Comparison of ENCODE assay signal across 17 cellular contexts in the genomic region with DNA sequence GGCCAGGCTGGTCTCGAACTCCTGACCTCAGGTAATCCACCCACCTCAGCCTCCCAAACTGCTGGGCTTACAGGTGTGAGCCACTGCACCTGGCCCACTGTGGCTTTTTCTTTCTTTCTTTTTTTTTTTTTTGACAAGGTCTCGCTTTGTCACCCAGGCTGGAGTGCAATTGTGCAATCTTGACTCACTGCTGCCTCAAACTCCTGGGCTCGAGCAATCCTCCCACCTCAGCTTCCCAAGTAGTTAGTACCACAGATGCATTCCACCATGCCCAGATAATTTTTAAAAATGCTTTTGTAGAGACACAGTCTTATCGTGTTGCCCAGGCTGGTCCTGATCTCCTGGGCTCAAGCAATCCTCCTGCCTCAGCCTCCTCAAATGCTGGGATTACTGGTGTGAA. TPM values are rescaled to one million over a fixed set of nuclear protein-coding genes. Genes with fewer than 3 reads are reported as not detected.
A peak's percentile ranks its signal among the peaks of the same experiment; 100 is the strongest.
DNase-seq lines count a peak whose midpoint lies in the region; FAIRE-seq and TF ChIP-seq lines count a peak whose summit lies in the region.
"Had no signal": no experiment of that assay in that cellular context is flagged by ENCODE, and none has a peak within 500 bp of the region (broad histone marks: within the 10 kb centered on the region; RNA-seq: fewer than 3 reads in every experiment).

No MANE protein-coding gene starts in this region.

- no peaks in the 10 kb centered on the region for H3K9me2 ChIP-seq in OCI-LY1 (ENCODE audit: low read depth, low read length)

- H2AFZ ChIP-seq in OCI-LY1 (ENCODE audit: low read length): no peak overlapping the region

- H4K20me1 ChIP-seq in OCI-LY1 (ENCODE audit: insufficient read depth, low read length): no peaks in the 10 kb centered on the region

- H3K9me3 ChIP-seq in OCI-LY1 (ENCODE audit: low read length) (0 out of 2 replicates have a peak, but pooled peaks cover 2% of the 10 kb centered on the region), prostate gland (no peaks in the 10 kb centered on the region)
- H3K9me3 ChIP-seq: HAP-1, SJSA1 had no signal

- H3F3A ChIP-seq in OCI-LY1 (ENCODE audit: insufficient read depth, low read length): no peaks in the 10 kb centered on the region

- intact Hi-C loops in prostate gland (cut with DNase I): no loop called here

- no peak overlapping the region for H3K4me2 ChIP-seq in OCI-LY1 (ENCODE audit: low read length)

- peaks cover 7% of the 10 kb centered on the region for H3K9me3 Mint-ChIP-seq in T-helper 1 cell treated with Interleukin-12 subunit alpha and Interleukin-12 subunit beta and Interleukin-4 antibody, amounts not matched to agents 30 μg/mL and 1 μg/mL, for 36 hours
- no peaks in the 10 kb centered on the region for H3K9me3 Mint-ChIP-seq in osteocyte (ENCODE audit: unreplicated experiment)

- H3K9ac ChIP-seq in OCI-LY1 (ENCODE audit: low read length): no peak overlapping the region

- H3K27ac Mint-ChIP-seq in T-helper 1 cell treated with Interleukin-12 subunit alpha and Interleukin-12 subunit beta and Interleukin-4 antibody, amounts not matched to agents 30 μg/mL and 1 μg/mL, for 36 hours: peak overlapping the region; percentile 13
- no peak overlapping the region for H3K27ac Mint-ChIP-seq in osteocyte (ENCODE audit: unreplicated experiment)

- FAIRE-seq in GM19239 (lab: Jason Lieb, UNC): no peak
- FAIRE-seq: D721Med had no signal

- TF ChIP-seq POLR2A in prostate gland (IDR thresholded peaks at IDR 0.05): no peak

- 87% methylated on average over 4 of the region's 4 CpGs for WGBS in prostate gland

- no peak for TF ChIP-seq CTCF in OCI-LY1 (IDR thresholded peaks at IDR 0.05; ENCODE audit: low read length)
- no peak for TF ChIP-seq CTCF in choroid plexus epithelial cell (conservative IDR thresholded peaks at IDR 0.05; ENCODE audit: low read depth, low read length)
- TF ChIP-seq CTCF in osteocyte (IDR thresholded peaks at IDR 0.05): no peak
- no peak for TF ChIP-seq CTCF in prostate gland (IDR thresholded peaks at IDR 0.05)

- H3K4me1 ChIP-seq in OCI-LY1 (ENCODE audit: insufficient read depth, low read length, severe bottlenecking) (peaks cover 69% of the 10 kb centered on the region), prostate gland (replicated peaks) (peaks cover 5% of the 10 kb centered on the region)
- H3K4me1 ChIP-seq: HAP-1, SJSA1 had no signal

- peaks cover 28% of the 10 kb centered on the region for H3K36me3 Mint-ChIP-seq in T-helper 1 cell treated with Interleukin-12 subunit alpha and Interleukin-12 subunit beta and Interleukin-4 antibody, amounts not matched to agents 30 μg/mL and 1 μg/mL, for 36 hours (ENCODE audit: low read depth)
- no peaks in the 10 kb centered on the region for H3K36me3 Mint-ChIP-seq in osteocyte (ENCODE audit: unreplicated experiment)

- peaks cover 38% of the 10 kb centered on the region for H3K4me1 Mint-ChIP-seq in T-helper 1 cell treated with Interleukin-12 subunit alpha and Interleukin-12 subunit beta and Interleukin-4 antibody, amounts not matched to agents 30 μg/mL and 1 μg/mL, for 36 hours (ENCODE audit: low read depth)
- peaks cover 18% of the 10 kb centered on the region for H3K4me1 Mint-ChIP-seq in osteocyte (ENCODE audit: unreplicated experiment)

- DNase-seq in T-helper 1 cell (no peak), choroid plexus epithelial cell (ENCODE audit: low read depth) (peak; percentile 21), osteocyte (ENCODE audit: extremely low spot score, unreplicated experiment) (peak; percentile 44), prostate gland (ENCODE audit: low spot score) (no peak), GM19239 (ENCODE audit: insufficient read length, low spot score) (no peak), NCI-H82 treated with DMSO at 0.1 percent for 48 hours (lab: John Stamatoyannopoulos, UW; ENCODE audit: unreplicated experiment) (no peak)
- DNase-seq: activated T-cell treated with anti-CD3 and anti-CD28 coated beads, Interleukin-2, amount 50 U/mL, for 24 hours; anterior cingulate cortex; cortex of kidney; NK-92 treated with Interleukin-12 subunit alpha and Interleukin-12 subunit beta, amount 100 ng/mL, for 24 hours; nucleus accumbens had no signal

- no peak overlapping the region for H3K4me3 ChIP-seq in OCI-LY1 (ENCODE audit: low read depth, low read length, poor library complexity, severe bottlenecking)
- no peak overlapping the region for H3K4me3 ChIP-seq in choroid plexus epithelial cell (ENCODE audit: low read depth, low read length)
- no peak overlapping the region for H3K4me3 ChIP-seq in prostate gland
- H3K4me3 ChIP-seq: HAP-1, SJSA1, skin epidermis had no signal

- peaks cover 13% of the 10 kb centered on the region; the same call in 1 of the 2 replicates for H3K79me2 ChIP-seq in OCI-LY1 (ENCODE audit: insufficient read depth, low read length)

- no peak overlapping the region for H3K4me3 Mint-ChIP-seq in T-helper 1 cell treated with Interleukin-12 subunit alpha and Interleukin-12 subunit beta and Interleukin-4 antibody, amounts not matched to agents 30 μg/mL and 1 μg/mL, for 36 hours
- no peak overlapping the region for H3K4me3 Mint-ChIP-seq in osteocyte (ENCODE audit: unreplicated experiment)
- H3K4me3 Mint-ChIP-seq: activated T-cell treated with anti-CD3 and anti-CD28 coated beads, Interleukin-2, amount 50 U/mL, for 24 hours had no signal

- no peaks in the 10 kb centered on the region for H3K27me3 Mint-ChIP-seq in T-helper 1 cell treated with Interleukin-12 subunit alpha and Interleukin-12 subunit beta and Interleukin-4 antibody, amounts not matched to agents 30 μg/mL and 1 μg/mL, for 36 hours (ENCODE audit: low read depth)
- H3K27me3 Mint-ChIP-seq in osteocyte (ENCODE audit: unreplicated experiment): no peaks in the 10 kb centered on the region
- H3K27me3 Mint-ChIP-seq: activated T-cell treated with anti-CD3 and anti-CD28 coated beads, Interleukin-2, amount 50 U/mL, for 24 hours had no signal

- H3K27ac ChIP-seq in OCI-LY1 (ENCODE audit: low read depth, low read length, poor library complexity, severe bottlenecking): peak overlapping the region; percentile 49
- H3K27ac ChIP-seq in prostate gland: no peak overlapping the region
- H3K27ac ChIP-seq: SJSA1, skin epidermis had no signal

- H3K36me3 ChIP-seq in OCI-LY1 (ENCODE audit: insufficient read depth, low read length): peaks cover 43% of the 10 kb centered on the region
- H3K36me3 ChIP-seq in prostate gland: no peaks in the 10 kb centered on the region
- H3K36me3 ChIP-seq: HAP-1, SJSA1 had no signal

- no peaks in the 10 kb centered on the region for H3K27me3 ChIP-seq in OCI-LY1 (ENCODE audit: insufficient read depth, low read length)
- H3K27me3 ChIP-seq in prostate gland (replicated peaks; ENCODE audit: insufficient read depth): no peaks in the 10 kb centered on the region
- H3K27me3 ChIP-seq: SJSA1 had no signal

RNA-seq across cellular contexts. Expression of gene FCGBP, which starts 12.1 kb away (rescaled TPM):
- total RNA-seq in osteocyte: 0.21 and 0.38 TPM in 2 replicates
- total RNA-seq in prostate gland: 10 to 100 TPM; 42.4 to 73.5 TPM

RNA-seq across cellular contexts. Expression of gene PSMC4, which starts 24.4 kb away (rescaled TPM):
- total RNA-seq in osteocyte (85.6 and 88.2 TPM in 2 replicates), prostate gland (100 to 1,000 TPM in 1 of 2 donors, 10 to 100 TPM in 1; 86.1 to 129 TPM)

RNA-seq across cellular contexts. Expression of gene ZNF546, which starts 50.3 kb away (rescaled TPM):
- total RNA-seq in osteocyte (5.6 and 7.3 TPM in 2 replicates), prostate gland (10 to 100 TPM in 1 of 2 donors, 1 to 10 TPM in 1; 4.6 to 10.6 TPM)

Comparison
In these comparisons a context has a peak if more than half of its experiments do, and no peak if none do; other contexts are left out.
1. DNase-seq: peak in choroid plexus epithelial cell (single experiment) and osteocyte (single experiment); none in T-helper 1 cell (0 of 5), prostate gland (single experiment), GM19239 (single experiment) and NCI-H82 treated with DMSO at 0.1 percent for 48 hours (single experiment).
2. RNA of gene FCGBP, which starts 12.1 kb away (total RNA-seq): 42.4 to 73.5 TPM in prostate gland; 0.21 to 0.38 TPM in osteocyte; every median in the first group is over 10 times any median in the second.